Comparison of ENCODE assay signal across 2 cellular contexts in genomic region chr4:150849016-150849415, GRCh38.
TF ChIP-seq lines count a peak whose summit lies in the region.

No MANE protein-coding gene starts in this region.

TF ChIP-seq in GM23338, 12 proteins besides CTCF, POLR2A, EP300 and RAD21:
- TF ChIP-seq JUNB (IDR thresholded peaks at IDR 0.05; ENCODE audit: unreplicated experiment), result no peak
- no peak for TF ChIP-seq STAT1 (IDR thresholded peaks at IDR 0.05; ENCODE audit: unreplicated experiment)
- TF ChIP-seq ETS1 (IDR thresholded peaks at IDR 0.05), result no peak
- no peak for TF ChIP-seq NANOG (IDR thresholded peaks at IDR 0.05; ENCODE audit: borderline replicate concordance)
- TF ChIP-seq POLR2AphosphoS5 (IDR thresholded peaks at IDR 0.05; ENCODE audit: low read depth), result no peak
- TF ChIP-seq CREB1 (CRISPR knock-in tag; IDR thresholded peaks at IDR 0.05; ENCODE audit: low read depth), result no peak
- TF ChIP-seq EZH2phosphoT487 (IDR thresholded peaks at IDR 0.05; ENCODE audit: unreplicated experiment), result no peak
- no peak for TF ChIP-seq ZNF114 (CRISPR knock-in tag; IDR thresholded peaks at IDR 0.05)
- no peak for TF ChIP-seq ZNF462 (CRISPR knock-in tag; IDR thresholded peaks at IDR 0.05)
- TF ChIP-seq ZNF331 (CRISPR knock-in tag; IDR thresholded peaks at IDR 0.05; ENCODE audit: low read depth), result no peak
- TF ChIP-seq EZH2 (IDR thresholded peaks at IDR 0.05; ENCODE audit: low read depth, unreplicated experiment), result no peak
- no peak for TF ChIP-seq REST (IDR thresholded peaks at IDR 0.05; ENCODE audit: unreplicated experiment)

TF ChIP-seq in H1, 55 proteins besides CTCF, POLR2A, EP300 and RAD21:
- TF ChIP-seq JUND (IDR thresholded peaks at IDR 0.05; ENCODE audit: low read length) (0 out of 2 replicates have a peak, but pooled peaks have one; percentile 52), SP1 (IDR thresholded peaks at IDR 0.05; ENCODE audit: low read depth, low read length) (no peak)
